ENCODE assay signal across 16 cellular contexts in the genomic region with DNA sequence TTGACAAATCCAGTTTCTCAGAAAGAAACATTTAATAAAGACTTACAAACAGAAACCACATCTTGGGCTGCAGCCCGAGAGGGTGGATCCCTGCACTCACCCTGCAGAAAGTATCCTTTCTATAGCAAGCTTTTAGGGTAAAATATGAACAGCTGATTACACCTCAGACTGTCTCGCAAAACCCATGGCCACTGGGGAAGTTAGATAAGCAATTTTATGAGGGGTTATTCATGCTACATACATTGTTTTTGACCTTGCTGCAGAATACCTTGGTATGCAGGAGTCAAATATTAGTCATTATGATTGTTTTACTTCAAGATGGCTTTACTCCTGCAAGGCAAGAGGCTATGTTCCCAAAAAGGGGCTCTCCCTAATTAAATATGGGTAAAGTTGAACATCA.
A peak's percentile ranks its signal among the peaks of the same experiment; 100 is the strongest.
DNase-seq lines count a peak whose midpoint lies in the region; ATAC-seq and TF ChIP-seq lines count a peak whose summit lies in the region.
"Had no signal": no experiment of that assay in that cellular context is flagged by ENCODE, and none has a peak within 500 bp of the region (broad histone marks: within the 10 kb centered on the region; RNA-seq: fewer than 3 reads in every experiment).

No MANE protein-coding gene starts in this region.

- ATAC-seq in PC-3 (peak; percentile 94), HG02973 (IDR thresholded peaks at IDR 0.05; ENCODE audit: unreplicated experiment) (no peak), HG03439 (IDR thresholded peaks at IDR 0.05; ENCODE audit: unreplicated experiment) (no peak)

- no peaks in the 10 kb centered on the region for H4K20me1 ChIP-seq in PC-3 (ENCODE audit: low read length)

- CTCF ChIA-PET in PC-3 (lab: Charles Lee), result interaction anchor here (1.2 kb wide), 1 partner anchor 12 kb away, joined by 4 read pairs; no protein-coding TSS in a partner anchor

- H3K9me2 ChIP-seq in PC-3 (replicated peaks; ENCODE audit: low read length), result no peaks in the 10 kb centered on the region

- H3K9ac ChIP-seq in PC-3 (ENCODE audit: low read length), result no peak overlapping the region
- no peak overlapping the region for H3K9ac ChIP-seq in colonic mucosa (ENCODE audit: low read depth in 2 of 2, low read length in 2 of 2)
- H3K9ac ChIP-seq in trophoblast cell (ENCODE audit: low read length), result peak overlapping the region; percentile 33

- H2AK5ac ChIP-seq in trophoblast cell (ENCODE audit: low read length), result no peak overlapping the region

- H3F3A ChIP-seq in PC-3 (ENCODE audit: low read length, unreplicated experiment), result no peaks in the 10 kb centered on the region

- H3K79me1 ChIP-seq in trophoblast cell (ENCODE audit: low read length), result no peaks in the 10 kb centered on the region

- intact Hi-C loops in PC-3 (cut with micrococcal nuclease), result no loop called here
- intact Hi-C loops in colonic mucosa (cut with DNase I), result no loop called here

- peaks cover 18% of the 10 kb centered on the region for H3K4me1 ChIP-seq in PC-3 (ENCODE audit: insufficient read depth, low read length)
- no peaks in the 10 kb centered on the region for H3K4me1 ChIP-seq in colonic mucosa
- no peaks in the 10 kb centered on the region for H3K4me1 ChIP-seq in trophoblast cell (ENCODE audit: control insufficient read depth in 1 of 2, insufficient read depth in 2 of 2, low read length in 2 of 2)
- H3K4me1 ChIP-seq: BE2C had no signal

- H2AFZ ChIP-seq in PC-3 (ENCODE audit: low read length) (no peak overlapping the region), trophoblast cell (ENCODE audit: insufficient read depth, low read length, poor library complexity) (no peak overlapping the region)

- no CpG with 5 or more reads among the region's 2 CpGs for WGBS in trophoblast cell (ENCODE audit: extremely low coverage, insufficient coverage, insufficient read length)

- H3K14ac ChIP-seq in trophoblast cell (ENCODE audit: low read length), result no peak overlapping the region

- H3K23ac ChIP-seq in trophoblast cell (ENCODE audit: low read length), result no peak overlapping the region

- DNase-seq in M059J (ENCODE audit: low read depth) (peak; percentile 33), PC-3 (peak; percentile 72), colonic mucosa (no peak), trophoblast cell (no peak), iPS-NIHi11 (ENCODE audit: low spot score) (no peak)
- DNase-seq: BE2C; CD4-positive, alpha-beta memory T cell; COR-L47; DMS153; DMS79 treated with DMSO at 0.1 percent for 48 hours; EL; GOT3; H9 had no signal

- no peak overlapping the region for H3K18ac ChIP-seq in trophoblast cell (ENCODE audit: low read length)

- no peak overlapping the region for H4K8ac ChIP-seq in trophoblast cell (ENCODE audit: low read depth, low read length)

- no peak overlapping the region for H4K12ac ChIP-seq in trophoblast cell (ENCODE audit: low read depth, low read length)

- no peaks in the 10 kb centered on the region for H3K36me3 ChIP-seq in PC-3 (ENCODE audit: low read depth, low read length)
- H3K36me3 ChIP-seq in colonic mucosa, result no peaks in the 10 kb centered on the region
- H3K36me3 ChIP-seq in trophoblast cell (ENCODE audit: control insufficient read depth in 1 of 2, insufficient read depth in 2 of 2, low read length in 2 of 2), result no peaks in the 10 kb centered on the region
- H3K36me3 ChIP-seq: BE2C had no signal

- TF ChIP-seq CTCF in PC-3 (conservative IDR thresholded peaks at IDR 0.05; ENCODE audit: low read depth, low read length), result no peak
- TF ChIP-seq CTCF in colonic mucosa (IDR thresholded peaks at IDR 0.05), result no peak

- no peak overlapping the region for H3K27ac ChIP-seq in PC-3 (ENCODE audit: low read length)
- H3K27ac ChIP-seq in colonic mucosa, result peak overlapping the region; percentile 56
- no peak overlapping the region for H3K27ac ChIP-seq in trophoblast cell (ENCODE audit: low read depth, low read length)
- H3K27ac ChIP-seq: C4-2B had no signal

- H3K4ac ChIP-seq in trophoblast cell (ENCODE audit: low read depth, low read length), result no peak overlapping the region

- H3K4me2 ChIP-seq in PC-3 (ENCODE audit: low read length) (peak overlapping the region; percentile 77), trophoblast cell (ENCODE audit: low read length) (no peak overlapping the region)

- H3K27me3 ChIP-seq in PC-3 (ENCODE audit: low read length), result no peaks in the 10 kb centered on the region
- no peaks in the 10 kb centered on the region for H3K27me3 ChIP-seq in colonic mucosa
- no peaks in the 10 kb centered on the region for H3K27me3 ChIP-seq in trophoblast cell (ENCODE audit: insufficient read depth, low read length)
- H3K27me3 ChIP-seq: BE2C had no signal

- H2BK120ac ChIP-seq in trophoblast cell (ENCODE audit: insufficient read depth, low read length, poor library complexity), result no peak overlapping the region

- peak overlapping the region; percentile 41 for H3K4me3 ChIP-seq in PC-3 (ENCODE audit: low read length)
- no peak overlapping the region for H3K4me3 ChIP-seq in colonic mucosa
- H3K4me3 ChIP-seq in trophoblast cell (ENCODE audit: low read depth, low read length), result no peak overlapping the region

- H2BK5ac ChIP-seq in trophoblast cell (ENCODE audit: low read depth, low read length, poor library complexity), result no peak overlapping the region

- H2BK12ac ChIP-seq in trophoblast cell (ENCODE audit: low read length), result no peak overlapping the region

- no peak overlapping the region for H4K91ac ChIP-seq in trophoblast cell (ENCODE audit: low read depth, low read length)

- POLR2A ChIA-PET in PC-3 (lab: Charles Lee; ENCODE audit: unreplicated experiment), result no interaction called here

- no TSS peak for BruUV-seq in PC-3 (replicated peaks; lab: Mats Ljungman, UMichigan)

- H3K79me2 ChIP-seq in PC-3 (ENCODE audit: low read length) (no peaks in the 10 kb centered on the region), trophoblast cell (ENCODE audit: control insufficient read depth, insufficient read depth, low read length, poor library complexity) (no peaks in the 10 kb centered on the region)

- H3K9me3 ChIP-seq in PC-3 (ENCODE audit: low read length) (no peaks in the 10 kb centered on the region), colonic mucosa (no peaks in the 10 kb centered on the region), trophoblast cell (ENCODE audit: insufficient read depth, low read depth, low read length) (no peaks in the 10 kb centered on the region)
- H3K9me3 ChIP-seq: BE2C had no signal

Comparison
In these comparisons a context has a peak if more than half of its experiments do, and no peak if none do; other contexts are left out.
1. DNase-seq: peak in M059J (single experiment) and PC-3 (single experiment); none in colonic mucosa (single experiment), trophoblast cell (0 of 2) and iPS-NIHi11 (single experiment).